In the genomic region with DNA sequence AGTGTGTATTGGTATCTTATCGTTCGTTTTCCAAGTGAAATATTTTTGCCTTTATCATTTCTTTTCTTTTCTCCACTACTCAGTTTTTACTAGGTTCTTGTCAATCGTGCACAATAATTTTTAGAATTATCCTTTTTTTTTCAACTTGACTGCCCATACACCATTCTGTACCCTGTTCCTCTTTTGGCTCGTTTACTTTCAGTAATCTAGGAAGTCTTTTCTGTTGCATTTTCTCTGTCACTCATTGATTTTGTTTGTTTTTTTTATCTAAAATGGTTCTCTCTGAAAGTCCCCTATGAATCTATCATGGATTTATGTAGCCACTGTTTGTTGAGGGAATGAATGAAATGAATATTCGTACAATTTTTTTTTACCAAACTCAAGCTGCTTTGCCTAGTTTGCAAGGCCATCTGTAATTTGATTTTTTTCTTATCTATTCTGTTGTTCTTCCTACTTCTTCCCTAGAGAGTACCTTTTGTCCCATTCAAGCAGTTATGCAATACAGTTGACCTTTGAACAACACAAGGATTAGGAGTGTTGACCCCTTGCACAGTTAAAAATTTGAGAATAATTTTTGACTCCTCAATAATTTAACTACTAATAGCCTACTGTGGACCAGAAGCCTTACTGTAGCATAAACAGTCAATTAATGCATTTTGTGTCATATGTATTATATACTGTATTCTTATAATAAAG, we compare ENCODE assay signal across 21 cellular contexts.
"Had no signal": no experiment of that assay in that cellular context is flagged by ENCODE, and none has a peak within 500 bp of the region (broad histone marks: within the 10 kb centered on the region; RNA-seq: fewer than 3 reads in every experiment).

No MANE protein-coding gene starts in this region.

- H3K9me3 ChIP-seq: left ventricle myocardium inferior, vagina had no signal

- H3K36me3 ChIP-seq: left ventricle myocardium inferior, vagina had no signal

- ATAC-seq: activated CD8-positive, alpha-beta T cell treated with anti-CD3 and anti-CD28 coated beads for 36 hours; activated naive CD8-positive, alpha-beta T cell treated with anti-CD3 and anti-CD28 coated beads, Interleukin-2, amount 50 U/mL, for 24 hours; activated T-cell treated with anti-CD3 and anti-CD28 coated beads, Interleukin-2, amount 50 U/mL, for 4 hours; stimulated activated naive CD8-positive, alpha-beta T cell treated with anti-CD3 and anti-CD28 coated beads, Interleukin-15, amount 100 ng/mL, for 72 hours had no signal

- H3K4me3 ChIP-seq: left ventricle myocardium inferior, vagina had no signal

- DNase-seq: activated CD4-positive, alpha-beta T cell treated with anti-CD3 and anti-CD28 coated beads for 48 hours; activated CD4-positive, CD25-positive, alpha-beta regulatory T cell; activated CD8-positive, alpha-beta T cell treated with anti-CD3 and anti-CD28 coated beads for 36 hours; activated effector memory CD4-positive, alpha-beta T cell treated with Interleukin-2 at 50 U/mL for 16 hours; activated naive CD4-positive, alpha-beta T cell treated with anti-CD3 and anti-CD28 coated beads, Interleukin-2, amount 10 ng/mL, durations not matched to agents 7 days and 5 days; activated naive CD8-positive, alpha-beta T cell treated with anti-CD3 and anti-CD28 coated beads, Interleukin-2, amount 50 U/mL, for 24 hours; activated T-cell treated with anti-CD3 and anti-CD28 coated beads, Interleukin-2, amount 50 U/mL, for 4 hours; anterior cingulate cortex; caudate nucleus; foreskin melanocyte; head of caudate nucleus; left ventricle myocardium inferior; occipital lobe; retina; stimulated activated CD4-positive, alpha-beta T cell treated with anti-CD3 and anti-CD28 coated beads, Interleukin-12 subunit alpha, Interleukin-12 subunit beta, amount 100 ng/mL, for 4 hours; stimulated activated CD4-positive, alpha-beta T cell treated with anti-CD3 and anti-CD28 coated beads, Interleukin-2, amount 100 ng/mL, for 48 hours; stimulated activated naive CD8-positive, alpha-beta T cell treated with anti-CD3 and anti-CD28 coated beads, Interleukin-15, amount 100 ng/mL, for 72 hours; T1000; trophoblast cell had no signal

- H3K27me3 ChIP-seq: vagina had no signal

- H3K27ac ChIP-seq: epithelial cell of prostate, left ventricle myocardium inferior, vagina had no signal

- H3K4me1 ChIP-seq: vagina had no signal
